ENCODE assay signal across 8 cellular contexts in the genomic region with DNA sequence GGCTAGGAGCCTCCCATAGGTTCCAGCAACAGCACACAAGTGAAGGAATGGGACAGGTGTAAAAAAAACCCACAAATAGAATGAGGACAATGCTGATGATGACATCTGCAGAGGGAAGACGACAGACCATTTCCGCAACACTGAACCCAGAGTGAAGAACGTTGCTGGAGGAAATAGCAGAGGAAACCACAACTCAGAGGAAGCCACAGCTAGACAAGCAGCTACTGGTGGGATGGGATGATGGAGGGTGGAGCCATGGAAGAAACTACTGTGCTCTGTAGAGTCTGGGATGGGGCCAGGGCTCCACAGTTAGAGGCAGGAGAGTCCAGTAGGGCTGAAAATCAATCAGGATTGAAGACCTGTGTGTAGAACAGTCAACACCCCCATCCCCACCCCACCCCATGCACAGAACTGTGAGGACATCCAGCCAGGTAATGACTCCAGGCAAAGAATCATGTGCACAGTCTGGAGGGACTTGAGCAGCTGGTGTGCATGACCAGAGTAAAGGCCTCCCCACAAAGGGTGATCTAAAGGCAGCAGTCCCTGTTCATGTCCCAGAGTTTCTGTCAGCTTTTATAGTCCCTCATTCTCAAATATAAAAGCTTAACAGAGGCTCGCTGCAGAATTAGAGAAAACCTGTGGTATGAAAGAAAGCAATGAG.
DNase-seq lines count a peak whose midpoint lies in the region; ATAC-seq, FAIRE-seq and TF ChIP-seq lines count a peak whose summit lies in the region.

No MANE protein-coding gene starts in this region.

- FAIRE-seq in HepG2 (lab: Jason Lieb, UNC) (no peak), GM12892 (lab: Jason Lieb, UNC) (no peak)

- CTCF ChIA-PET in HepG2 (lab: Yijun Ruan, JAX; ENCODE audit: low intra/inter-chr PET ratio, low total read pairs), result no interaction called here

- no peaks in the 10 kb centered on the region for H3K36me3 ChIP-seq in right lobe of liver
- H3K36me3 ChIP-seq in HepG2 (replicated peaks in 1 of 2; ENCODE audit: control insufficient read depth in 1 of 2, insufficient read depth in 2 of 2, low read length in 2 of 2), result no peaks in the 10 kb centered on the region
- H3K36me3 ChIP-seq in upper lobe of right lung, result no peaks in the 10 kb centered on the region

- in situ Hi-C loops in HepG2 (cut with HindIII; ENCODE audit: extremely low pct_ligation_motif_present, low pct_unique_long_range_greater_than_20kb), result no loop called here

- 51% methylated on average over 4 of the region's 4 CpGs for WGBS in right lobe of liver (ENCODE audit: insufficient coverage, low coverage, low lambda C conversion rate, missing lambda C conversion rate)
- WGBS in HepG2 (ENCODE audit: low lambda C conversion rate), result 31% methylated on average over 4 of the region's 4 CpGs

- no peak for TF ChIP-seq RAD21 in HepG2 (CRISPR knock-in tag; IDR thresholded peaks at IDR 0.05)

- DNase-seq in right lobe of liver (no peak), HepG2 (ENCODE audit: low spot score) (no peak), fibroblast of pulmonary artery (ENCODE audit: low read depth) (peak; percentile 44), upper lobe of right lung (peak; percentile 28), GM12892 (ENCODE audit: insufficient read length) (no peak)
- DNase-seq in activated CD4-positive, alpha-beta T cell treated with anti-CD3 and anti-CD28 coated beads for 4 hours, result peak; percentile 30 to 41

- H3K9ac ChIP-seq in HepG2 (ENCODE audit: insufficient read depth, low read depth, low read length), result no peak overlapping the region

- intact Hi-C loops in right lobe of liver (cut with DNase I), result no loop called here
- intact Hi-C loops in HepG2 (cut with micrococcal nuclease; ENCODE audit: unreplicated experiment), result no loop called here
- intact Hi-C loops in upper lobe of right lung (cut with DNase I), result no loop called here

- TF ChIP-seq EP300 in HepG2 (IDR thresholded peaks at IDR 0.05; ENCODE audit: low read depth in 2 of 2, low read length in 2 of 2) (no peak), HepG2 (CRISPR knock-in tag; IDR thresholded peaks at IDR 0.05; ENCODE audit: borderline replicate concordance) (no peak)

- H3K27me3 ChIP-seq in right lobe of liver (no peaks in the 10 kb centered on the region), HepG2 (ENCODE audit: control insufficient read depth in 1 of 2, insufficient read depth in 2 of 2, low read length in 2 of 2) (peaks cover 0 to 12% of the 10 kb centered on the region in 2 experiments; a peak in 2 of 5 replicates), upper lobe of right lung (no peaks in the 10 kb centered on the region)

- H3K4me3 ChIP-seq in right lobe of liver, result no peak overlapping the region
- H3K4me3 ChIP-seq in HepG2 (replicated peaks in 1 of 3; ENCODE audit: insufficient read depth in 1 of 3, low read depth in 2 of 3, low read length in 3 of 3), result no peak overlapping the region
- no peak overlapping the region for H3K4me3 ChIP-seq in fibroblast of pulmonary artery (replicated peaks; ENCODE audit: low read depth, low read length)
- no peak overlapping the region for H3K4me3 ChIP-seq in upper lobe of right lung

- POLR2A ChIA-PET in HepG2 (lab: Yijun Ruan, JAX), result no interaction called here

- TF ChIP-seq CTCF in right lobe of liver (IDR thresholded peaks at IDR 0.05) (no peak), HepG2 (CRISPR knock-in tag; IDR thresholded peaks at IDR 0.05) (no peak), fibroblast of pulmonary artery (IDR thresholded peaks at IDR 0.05; ENCODE audit: low read length, missing control alignments) (no peak), upper lobe of right lung (IDR thresholded peaks at IDR 0.05) (no peak)

- no peak overlapping the region for H3K4me2 ChIP-seq in HepG2 (ENCODE audit: low read depth, low read length)

- ATAC-seq in right lobe of liver (peak; percentile 31 to 62 (median 56)), HepG2 (no peak), upper lobe of right lung (peak; percentile 80), HG03159 (IDR thresholded peaks at IDR 0.05; ENCODE audit: unreplicated experiment) (no peak), HG02852 (IDR thresholded peaks at IDR 0.05; ENCODE audit: unreplicated experiment) (no peak)

- no peaks in the 10 kb centered on the region for H4K20me1 ChIP-seq in HepG2 (ENCODE audit: insufficient read depth, low read length)

- H3K4me1 ChIP-seq in right lobe of liver (no peaks in the 10 kb centered on the region), HepG2 (ENCODE audit: insufficient read depth, low read length) (no peaks in the 10 kb centered on the region), upper lobe of right lung (no peaks in the 10 kb centered on the region)

- H3K27ac ChIP-seq in right lobe of liver, result no peak overlapping the region
- H3K27ac ChIP-seq in HepG2 (ENCODE audit: extremely low read length, insufficient read depth, low read length), result no peak overlapping the region
- H3K27ac ChIP-seq in upper lobe of right lung, result no peak overlapping the region

- H3K79me2 ChIP-seq in HepG2 (ENCODE audit: insufficient read depth, low read length), result no peaks in the 10 kb centered on the region

- H3K9me3 ChIP-seq in right lobe of liver (no peaks in the 10 kb centered on the region), HepG2 (ENCODE audit: low read length) (no peaks in the 10 kb centered on the region), upper lobe of right lung (no peaks in the 10 kb centered on the region)

- TF ChIP-seq POLR2A in right lobe of liver (IDR thresholded peaks at IDR 0.05), result no peak
- TF ChIP-seq POLR2A in HepG2 (IDR thresholded peaks at IDR 0.05; ENCODE audit: insufficient read depth in 1 of 2, low read depth in 2 of 2, low read length in 2 of 2), result no peak
- TF ChIP-seq POLR2A in GM12892 (IDR thresholded peaks at IDR 0.05; ENCODE audit: low read depth, low read length), result no peak

- no peak overlapping the region for H2AFZ ChIP-seq in HepG2 (ENCODE audit: low read length)

- no TSS peak for BruUV-seq in HepG2 (replicated peaks; lab: Mats Ljungman, UMichigan)

TF ChIP-seq in HepG2, 621 proteins besides CTCF, POLR2A, EP300 and RAD21:
- TF ChIP-seq ZNF24 (IDR thresholded peaks at IDR 0.05), result no peak
- TF ChIP-seq ZFP82 (CRISPR knock-in tag; IDR thresholded peaks at IDR 0.05; ENCODE audit: borderline replicate concordance), result no peak
- TF ChIP-seq SMAD3 (CRISPR knock-in tag; IDR thresholded peaks at IDR 0.05), result no peak
- TF ChIP-seq ZNF546 (CRISPR knock-in tag; conservative IDR thresholded peaks at IDR 0.05), result no peak
- no peak for TF ChIP-seq KMT2B (CRISPR knock-in tag; IDR thresholded peaks at IDR 0.05)
- TF ChIP-seq MLLT10 (CRISPR knock-in tag; IDR thresholded peaks at IDR 0.05), result no peak
- TF ChIP-seq STAT5B (CRISPR knock-in tag; IDR thresholded peaks at IDR 0.05), result no peak
- no peak for TF ChIP-seq ZNF484 (CRISPR knock-in tag; IDR thresholded peaks at IDR 0.05; ENCODE audit: borderline replicate concordance, low read depth)
- TF ChIP-seq SALL1 (CRISPR knock-in tag; IDR thresholded peaks at IDR 0.05), result no peak

Comparison
In these comparisons a context has a peak if more than half of its experiments do, and no peak if none do; other contexts are left out.
1. ATAC-seq: peak in right lobe of liver (4 of 4) and upper lobe of right lung (single experiment); none in HepG2 (single experiment), HG03159 (single experiment) and HG02852 (single experiment).
2. DNase-seq: peak in activated CD4-positive, alpha-beta T cell treated with anti-CD3 and anti-CD28 coated beads for 4 hours (2 of 2), fibroblast of pulmonary artery (single experiment) and upper lobe of right lung (single experiment); none in right lobe of liver (0 of 3), HepG2 (single experiment) and GM12892 (single experiment).